In genomic region chr15:92864127-92864814, GRCh38 we compare ENCODE assay signal across 1 cellular context.
TF ChIP-seq lines count a peak whose summit lies in the region.

No MANE protein-coding gene starts in this region.

TF ChIP-seq in H1, 55 proteins besides CTCF, POLR2A, EP300 and RAD21:
- TF ChIP-seq ASH2L (IDR thresholded peaks at IDR 0.05; ENCODE audit: low read length) = no peak
- no peak for TF ChIP-seq POLR2AphosphoS5 (IDR thresholded peaks at IDR 0.05; ENCODE audit: low read depth, low read length)
- TF ChIP-seq TBP (IDR thresholded peaks at IDR 0.05; ENCODE audit: low read depth, low read length) = no peak
- TF ChIP-seq SIRT6 (IDR thresholded peaks at IDR 0.05; ENCODE audit: low read length) = no peak
- no peak for TF ChIP-seq KDM4A (IDR thresholded peaks at IDR 0.05; ENCODE audit: low read depth, low read length, severe bottlenecking)
- TF ChIP-seq E2F6 (IDR thresholded peaks at IDR 0.05) = no peak
- TF ChIP-seq RNF2 (IDR thresholded peaks at IDR 0.05; ENCODE audit: borderline replicate concordance, low read depth, low read length, missing control alignments, poor library complexity, severe bottlenecking) = no peak
- no peak for TF ChIP-seq BRCA1 (IDR thresholded peaks at IDR 0.05; ENCODE audit: low read depth, low read length)
- TF ChIP-seq SP2 (IDR thresholded peaks at IDR 0.05; ENCODE audit: low read length) = no peak
- TF ChIP-seq RBBP5 (IDR thresholded peaks at IDR 0.05; ENCODE audit: borderline replicate concordance, low read depth, low read length) = no peak
- no peak for TF ChIP-seq BACH1 (IDR thresholded peaks at IDR 0.05; ENCODE audit: low read length)
- TF ChIP-seq SIN3A (conservative IDR thresholded peaks at IDR 0.05 in 1 of 2, IDR thresholded peaks at IDR 0.05 in 1 of 2; ENCODE audit: low read depth in 1 of 2, low read length in 2 of 2) = no peak
- TF ChIP-seq FOSL1 (IDR thresholded peaks at IDR 0.05; ENCODE audit: insufficient read depth, low read depth, low read length) = no peak
- no peak for TF ChIP-seq JUND (IDR thresholded peaks at IDR 0.05; ENCODE audit: low read length)
- TF ChIP-seq NRF1 (IDR thresholded peaks at IDR 0.05; ENCODE audit: low read depth, low read length) = no peak
- TF ChIP-seq TAF7 (optimal IDR thresholded peaks at IDR 0.05; ENCODE audit: borderline replicate concordance, low read depth, low read length) = no peak
TF ChIP-seq in H1: peak in this region for 0.
